1 cellular context compared by ENCODE assay signal in the genomic region with DNA sequence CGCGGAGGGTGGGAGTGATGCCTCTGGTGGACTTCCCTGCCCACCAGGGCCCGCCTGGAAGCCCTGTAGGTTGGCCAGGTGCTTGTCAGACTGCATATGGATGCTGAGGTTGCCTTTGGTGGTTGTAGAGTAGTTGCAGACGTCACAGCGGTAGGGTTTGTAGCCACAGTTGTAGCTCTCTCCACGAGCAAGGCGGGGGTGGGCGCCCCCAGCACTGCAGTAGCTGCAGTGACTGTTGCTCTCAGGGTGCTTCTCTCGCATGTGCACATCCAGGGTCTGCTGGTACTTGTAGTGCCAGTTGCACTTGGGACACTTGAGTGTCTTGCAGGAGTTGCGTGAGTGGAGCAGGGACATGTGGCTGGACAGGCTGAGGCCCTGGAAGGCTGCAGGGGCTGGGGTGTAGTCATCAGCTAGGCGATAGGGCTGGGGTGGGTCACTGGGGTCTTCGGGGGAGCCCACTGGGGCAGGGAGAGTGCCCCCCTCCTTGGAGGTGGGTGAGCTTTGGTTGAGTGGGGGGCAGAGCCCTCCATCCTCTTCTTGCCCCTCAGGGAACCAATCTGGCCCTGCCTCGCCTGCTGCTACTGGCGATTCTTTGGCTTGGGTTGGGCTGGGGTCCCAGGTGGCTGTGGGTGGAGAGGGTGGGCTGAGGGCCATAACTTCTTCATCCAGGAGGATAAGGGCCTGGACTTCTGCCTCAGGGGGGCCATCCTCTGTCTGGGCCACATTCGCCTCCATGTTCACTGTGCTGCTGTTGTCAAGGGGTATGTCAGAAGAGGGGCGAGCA.
TF ChIP-seq lines count a peak whose summit lies in the region.

No MANE protein-coding gene starts in this region.

TF ChIP-seq in IMR-90, 13 proteins besides CTCF, POLR2A, EP300 and RAD21:
- no peak for TF ChIP-seq CHD1 (IDR thresholded peaks at IDR 0.05; ENCODE audit: low read depth, low read length)
- no peak for TF ChIP-seq BHLHE40 (IDR thresholded peaks at IDR 0.05; ENCODE audit: low read depth, low read length)
